ENCODE assay signal across 20 cellular contexts in genomic region chr3:88640581-88640980, GRCh38.
"Had no signal": no experiment of that assay in that cellular context is flagged by ENCODE, and none has a peak within 500 bp of the region (broad histone marks: within the 10 kb centered on the region; RNA-seq: fewer than 3 reads in every experiment).

No MANE protein-coding gene starts in this region.

- H3K27ac ChIP-seq: RWPE1, SJCRH30 had no signal

- ATAC-seq: HepG2, Panc1, PC-3, SK-N-SH treated with all-trans-retinoic acid at 6 μM for 48 hours had no signal

- H3K36me3 ChIP-seq: MG63, SJCRH30 had no signal

- DNase-seq: IMR-90, Karpas-422, KG1, MG63, NCI-H1092 treated with DMSO at 0.1 percent for 48 hours, NCI-H1436, NCI-H187, NCI-H2029, NCI-H2081 treated with DMSO at 0.1 percent for 48 hours, NCI-H2227 treated with DMSO at 0.1 percent for 48 hours, NCI-H524, NCI-H526 treated with DMSO at 0.1 percent for 48 hours, NCI-H748 treated with DMSO at 0.1 percent for 48 hours, PC-3, SHP77 treated with DMSO at 0.1 percent for 48 hours, SJCRH30 had no signal

- H3K4me1 ChIP-seq: SJCRH30 had no signal

- H3K9me3 ChIP-seq: MG63, SJCRH30 had no signal

- H3K4me3 ChIP-seq: MG63, SJCRH30 had no signal

- H3K27me3 ChIP-seq: MG63, SJCRH30 had no signal
